25 cellular contexts compared by ENCODE assay signal in the genomic region with DNA sequence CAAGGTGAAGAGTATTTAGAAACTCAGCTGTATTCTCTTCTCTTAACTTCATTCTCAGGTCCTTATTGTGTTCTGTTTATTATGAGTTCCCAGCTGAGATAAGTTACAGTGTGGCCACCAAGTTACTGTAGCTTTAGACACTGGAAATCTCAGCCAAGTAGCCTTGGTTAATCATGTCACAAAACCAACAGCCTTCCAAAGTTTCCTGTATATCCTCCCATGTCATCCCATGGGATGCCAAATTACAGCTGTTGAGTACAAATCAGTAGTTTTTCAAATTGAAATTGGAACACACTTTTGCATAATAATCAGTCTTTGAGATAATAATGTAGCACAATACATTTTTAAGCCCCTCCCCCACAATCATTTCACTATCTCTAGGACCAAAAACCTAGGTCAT. TPM values are rescaled to one million over a fixed set of nuclear protein-coding genes. Genes with fewer than 3 reads are reported as not detected.
"Had no signal": no experiment of that assay in that cellular context is flagged by ENCODE, and none has a peak within 500 bp of the region (broad histone marks: within the 10 kb centered on the region; RNA-seq: fewer than 3 reads in every experiment).

No MANE protein-coding gene starts in this region.

- H3K79me2 ChIP-seq: hepatocyte, parathyroid adenoma had no signal

- ATAC-seq: gastrocnemius medialis; heart left ventricle; left lobe of liver; mucosa of descending colon; naive thymus-derived CD8-positive, alpha-beta T cell; stimulated activated memory B cell treated with anti-CD40 and anti-IgM and Interleukin-4, amounts not matched to agents 10 μg/mL and 1 μg/mL and 100 μg/mL, for 72 hours had no signal

- H3K4me3 Mint-ChIP-seq: mesothelial cell of epicardium; naive thymus-derived CD8-positive, alpha-beta T cell; stimulated activated memory B cell treated with anti-CD40 and anti-IgM and Interleukin-4, amounts not matched to agents 10 μg/mL and 1 μg/mL and 100 μg/mL, for 72 hours; stimulated activated naive CD8-positive, alpha-beta T cell treated with anti-CD3 and anti-CD28 coated beads, Interleukin-15, Interleukin-2, amounts not matched to agents 100 ng/mL and 50 ng/mL, for 24 hours had no signal

- H3K4me1 Mint-ChIP-seq: naive thymus-derived CD8-positive, alpha-beta T cell; stimulated activated memory B cell treated with anti-CD40 and anti-IgM and Interleukin-4, amounts not matched to agents 10 μg/mL and 1 μg/mL and 100 μg/mL, for 72 hours had no signal

- DNase-seq: dorsolateral prefrontal cortex; effector CD4-positive, alpha-beta T cell; foreskin fibroblast; gastrocnemius medialis; heart left ventricle; kidney; mesenchymal stem cell; mucosa of descending colon; naive thymus-derived CD8-positive, alpha-beta T cell; right cardiac atrium; sigmoid colon; spleen; stimulated activated CD4-positive, alpha-beta T cell treated with anti-CD3 and anti-CD28 coated beads, Interleukin-4, amount 100 ng/mL, for 4 hours; upper lobe of left lung had no signal

- H3K9me3 Mint-ChIP-seq: mesothelial cell of epicardium; stimulated activated memory B cell treated with anti-CD40 and anti-IgM and Interleukin-4, amounts not matched to agents 10 μg/mL and 1 μg/mL and 100 μg/mL, for 72 hours; stimulated activated naive CD8-positive, alpha-beta T cell treated with anti-CD3 and anti-CD28 coated beads, Interleukin-15, Interleukin-2, amounts not matched to agents 100 ng/mL and 50 ng/mL, for 24 hours had no signal

- H3K27ac ChIP-seq: dorsolateral prefrontal cortex, gastrocnemius medialis, hepatocyte, parathyroid adenoma, prostate gland, sigmoid colon, skin epidermis, thoracic aorta, tibial nerve, upper lobe of left lung had no signal

- H3K27me3 Mint-ChIP-seq: stimulated activated memory B cell treated with anti-CD40 and anti-IgM and Interleukin-4, amounts not matched to agents 10 μg/mL and 1 μg/mL and 100 μg/mL, for 72 hours had no signal

- H2AFZ ChIP-seq: hepatocyte, parathyroid adenoma had no signal

- H3K36me3 Mint-ChIP-seq: mesothelial cell of epicardium; naive thymus-derived CD8-positive, alpha-beta T cell; stimulated activated memory B cell treated with anti-CD40 and anti-IgM and Interleukin-4, amounts not matched to agents 10 μg/mL and 1 μg/mL and 100 μg/mL, for 72 hours had no signal

- H3K9me3 ChIP-seq: gastrocnemius medialis, heart left ventricle, mucosa of descending colon, prostate gland, sigmoid colon, spleen, thoracic aorta, tibial nerve, upper lobe of left lung had no signal

- H3K27me3 ChIP-seq: gastrocnemius medialis, hepatocyte, sigmoid colon, spleen, tibial nerve, upper lobe of left lung had no signal

- H3K36me3 ChIP-seq: gastrocnemius medialis, prostate gland, spleen, thoracic aorta, tibial nerve, upper lobe of left lung had no signal

- H3K4me1 ChIP-seq: parathyroid adenoma, prostate gland, sigmoid colon had no signal

- H3K4me3 ChIP-seq: dorsolateral prefrontal cortex, gastrocnemius medialis, heart left ventricle, hepatocyte, lung, mucosa of descending colon, prostate gland, sigmoid colon, skin epidermis, spleen, thoracic aorta, tibial nerve, upper lobe of left lung had no signal

- H3K4me2 ChIP-seq: hepatocyte had no signal

- H3K27ac Mint-ChIP-seq: mesothelial cell of epicardium; naive thymus-derived CD8-positive, alpha-beta T cell; stimulated activated memory B cell treated with anti-CD40 and anti-IgM and Interleukin-4, amounts not matched to agents 10 μg/mL and 1 μg/mL and 100 μg/mL, for 72 hours; stimulated activated naive CD8-positive, alpha-beta T cell treated with anti-CD3 and anti-CD28 coated beads, Interleukin-15, Interleukin-2, amounts not matched to agents 100 ng/mL and 50 ng/mL, for 24 hours had no signal

RNA-seq across cellular contexts. Expression of a gene that starts 10.7 kb away (rescaled TPM):
- total RNA-seq: naive thymus-derived CD8-positive, alpha-beta T cell had no signal
- polyA plus RNA-seq: naive thymus-derived CD8-positive, alpha-beta T cell had no signal
